Comparison of ENCODE assay signal across 1 cellular context in the genomic region with DNA sequence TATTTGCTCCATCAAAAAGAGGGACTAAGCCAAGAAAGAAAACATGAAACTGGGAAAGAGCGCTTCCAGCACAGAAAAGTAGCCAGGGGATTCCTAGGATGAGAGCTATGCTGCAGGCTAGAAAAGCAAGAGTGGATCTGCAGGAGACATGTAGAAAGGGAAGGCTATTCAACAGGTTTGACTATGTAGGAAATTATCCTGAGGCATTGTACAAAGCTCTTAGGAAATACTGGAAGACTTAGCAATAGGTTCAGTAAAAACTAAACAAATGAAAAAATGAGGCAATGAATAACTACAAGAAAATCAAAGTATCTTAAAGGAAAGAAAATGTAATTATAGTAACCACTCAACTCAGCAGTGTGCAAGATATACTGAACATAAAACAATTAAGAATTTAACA.
TF ChIP-seq lines count a peak whose summit lies in the region.

No MANE protein-coding gene starts in this region.

TF ChIP-seq in HEK293, 187 proteins besides CTCF, POLR2A, EP300 and RAD21 (continued from another document):
- TF ChIP-seq, protein P1, sequence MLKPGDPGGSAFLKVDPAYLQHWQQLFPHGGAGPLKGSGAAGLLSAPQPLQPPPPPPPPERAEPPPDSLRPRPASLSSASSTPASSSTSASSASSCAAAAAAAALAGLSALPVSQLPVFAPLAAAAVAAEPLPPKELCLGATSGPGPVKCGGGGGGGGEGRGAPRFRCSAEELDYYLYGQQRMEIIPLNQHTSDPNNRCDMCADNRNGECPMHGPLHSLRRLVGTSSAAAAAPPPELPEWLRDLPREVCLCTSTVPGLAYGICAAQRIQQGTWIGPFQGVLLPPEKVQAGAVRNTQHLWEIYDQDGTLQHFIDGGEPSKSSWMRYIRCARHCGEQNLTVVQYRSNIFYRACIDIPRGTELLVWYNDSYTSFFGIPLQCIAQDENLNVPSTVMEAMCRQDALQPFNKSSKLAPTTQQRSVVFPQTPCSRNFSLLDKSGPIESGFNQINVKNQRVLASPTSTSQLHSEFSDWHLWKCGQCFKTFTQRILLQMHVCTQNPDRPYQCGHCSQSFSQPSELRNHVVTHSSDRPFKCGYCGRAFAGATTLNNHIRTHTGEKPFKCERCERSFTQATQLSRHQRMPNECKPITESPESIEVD (tag by site-specific recombination; IDR thresholded peaks at IDR 0.05): no peak
- TF ChIP-seq, protein P2, sequence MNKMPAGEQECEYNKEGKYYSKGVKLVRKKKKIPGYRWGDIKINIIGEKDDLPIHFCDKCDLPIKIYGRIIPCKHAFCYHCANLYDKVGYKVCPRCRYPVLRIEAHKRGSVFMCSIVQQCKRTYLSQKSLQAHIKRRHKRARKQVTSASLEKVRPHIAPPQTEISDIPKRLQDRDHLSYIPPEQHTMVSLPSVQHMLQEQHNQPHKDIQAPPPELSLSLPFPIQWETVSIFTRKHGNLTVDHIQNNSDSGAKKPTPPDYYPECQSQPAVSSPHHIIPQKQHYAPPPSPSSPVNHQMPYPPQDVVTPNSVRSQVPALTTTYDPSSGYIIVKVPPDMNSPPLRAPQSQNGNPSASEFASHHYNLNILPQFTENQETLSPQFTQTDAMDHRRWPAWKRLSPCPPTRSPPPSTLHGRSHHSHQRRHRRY (tag by site-specific recombination; IDR thresholded peaks at IDR 0.05): no peak
- TF ChIP-seq, protein P3, sequence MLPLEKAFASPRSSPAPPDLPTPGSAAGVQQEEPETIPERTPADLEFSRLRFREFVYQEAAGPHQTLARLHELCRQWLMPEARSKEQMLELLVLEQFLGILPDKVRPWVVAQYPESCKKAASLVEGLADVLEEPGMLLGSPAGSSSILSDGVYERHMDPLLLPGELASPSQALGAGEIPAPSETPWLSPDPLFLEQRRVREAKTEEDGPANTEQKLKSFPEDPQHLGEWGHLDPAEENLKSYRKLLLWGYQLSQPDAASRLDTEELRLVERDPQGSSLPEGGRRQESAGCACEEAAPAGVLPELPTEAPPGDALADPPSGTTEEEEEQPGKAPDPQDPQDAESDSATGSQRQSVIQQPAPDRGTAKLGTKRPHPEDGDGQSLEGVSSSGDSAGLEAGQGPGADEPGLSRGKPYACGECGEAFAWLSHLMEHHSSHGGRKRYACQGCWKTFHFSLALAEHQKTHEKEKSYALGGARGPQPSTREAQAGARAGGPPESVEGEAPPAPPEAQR (tag by site-specific recombination; IDR thresholded peaks at IDR 0.05): no peak
- TF ChIP-seq ZNF626 (tag by site-specific recombination; IDR thresholded peaks at IDR 0.05) (no peak), ZNF558 (tag by site-specific recombination; IDR thresholded peaks at IDR 0.05) (no peak), ZNF701 (tag by site-specific recombination; IDR thresholded peaks at IDR 0.05) (no peak)
